In the genomic region with DNA sequence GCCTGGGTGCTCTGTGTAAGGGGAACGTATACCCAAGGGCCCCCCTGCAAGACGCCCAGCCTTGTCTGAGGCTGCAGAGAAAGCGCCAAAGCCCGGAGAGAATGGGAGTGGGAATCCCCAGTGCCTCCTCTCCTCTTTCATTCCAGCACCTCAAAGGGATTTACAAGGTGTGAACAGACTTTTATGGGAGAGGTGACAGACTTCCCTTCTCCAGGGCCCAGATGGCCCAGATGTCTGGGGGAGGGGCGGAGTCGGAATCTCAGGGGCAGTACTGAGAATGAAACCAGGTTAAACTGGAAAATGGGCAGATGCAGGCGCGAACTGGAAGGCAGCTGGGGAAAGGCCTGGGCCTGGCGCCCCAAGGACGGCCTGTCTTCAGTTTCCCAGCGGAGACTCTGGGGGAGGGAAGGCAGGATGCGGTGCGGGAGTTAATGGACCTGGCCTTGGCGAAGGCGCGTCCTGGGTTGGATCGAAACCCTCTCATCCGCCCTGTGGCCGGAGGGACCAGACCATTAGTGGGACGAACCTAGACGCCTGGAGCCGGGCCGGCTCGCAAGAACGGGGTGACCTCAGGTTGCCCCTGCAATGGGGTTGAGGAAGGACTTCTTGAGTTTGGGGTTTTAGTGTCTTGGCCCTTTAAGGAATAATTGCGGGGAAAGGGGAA, we compare ENCODE assay signal across 8 cellular contexts. TPM values are rescaled to one million over a fixed set of nuclear protein-coding genes. Genes with fewer than 3 reads are reported as not detected.
DNase-seq lines count a peak whose midpoint lies in the region; ATAC-seq and TF ChIP-seq lines count a peak whose summit lies in the region.

No MANE protein-coding gene starts in this region.

- H3K27me3 ChIP-seq in parathyroid adenoma (ENCODE audit: control insufficient read depth, insufficient read depth, low read length) = no peaks in the 10 kb centered on the region

- CTCF ChIA-PET in activated CD4-positive, alpha-beta memory T cell treated with anti-CD3 and anti-CD28 coated beads, Interleukin-2, amount 10 ng/mL, durations not matched to agents 7 days and 5 days (lab: Charles Lee) = interaction anchor here (0.6 to 4.4 kb wide), 20 partner anchors 8 to 221 kb away, joined by 3 to 126 read pairs (median 6); partner anchors contain the start of genes SH2D3A, TNFSF14 and VAV1

- H3K4me3 ChIP-seq in fibroblast of mammary gland (ENCODE audit: control insufficient read depth, low read depth, low read length) (peak overlapping the region; percentile 45), parathyroid adenoma (ENCODE audit: low read depth, low read length) (peak overlapping the region; percentile 36)

- H3K9me3 ChIP-seq in parathyroid adenoma (ENCODE audit: control insufficient read depth, low read length) = no peaks in the 10 kb centered on the region

- H3K4me1 ChIP-seq in parathyroid adenoma = peaks cover 18% of the 10 kb centered on the region

- ATAC-seq in HG02588 (IDR thresholded peaks at IDR 0.05; ENCODE audit: unreplicated experiment) = no peak

- H3K4me2 ChIP-seq in parathyroid adenoma (ENCODE audit: low read length) = peak overlapping the region; percentile 71

- H3K9ac ChIP-seq in parathyroid adenoma = no peak overlapping the region

- POLR2A ChIA-PET in activated CD4-positive, alpha-beta memory T cell treated with anti-CD3 and anti-CD28 coated beads, Interleukin-2, amount 10 ng/mL, durations not matched to agents 7 days and 5 days (lab: Charles Lee) = interaction anchor here (1.0 to 4.2 kb wide), 9 partner anchors 10 to 124 kb away, joined by 3 to 44 read pairs (median 7); partner anchors contain the start of genes SH2D3A and VAV1

- peaks cover 38% of the 10 kb centered on the region for H3K4me1 Mint-ChIP-seq in activated CD4-positive, alpha-beta memory T cell treated with anti-CD3 and anti-CD28 coated beads, Interleukin-2, amount 10 ng/mL, durations not matched to agents 7 days and 5 days

- peak overlapping the region; percentile 83 for H3K27ac ChIP-seq in parathyroid adenoma

- H3K79me2 ChIP-seq in parathyroid adenoma = no peaks in the 10 kb centered on the region

- H2AFZ ChIP-seq in parathyroid adenoma = peak overlapping the region; percentile 87

- no peak for TF ChIP-seq POLR2A in erythroblast (IDR thresholded peaks at IDR 0.05; ENCODE audit: low read length)

- no peaks in the 10 kb centered on the region for H3K27me3 Mint-ChIP-seq in activated CD4-positive, alpha-beta memory T cell treated with anti-CD3 and anti-CD28 coated beads, Interleukin-2, amount 10 ng/mL, durations not matched to agents 7 days and 5 days

- no peaks in the 10 kb centered on the region for H3K9me3 Mint-ChIP-seq in activated CD4-positive, alpha-beta memory T cell treated with anti-CD3 and anti-CD28 coated beads, Interleukin-2, amount 10 ng/mL, durations not matched to agents 7 days and 5 days

- TF ChIP-seq CTCF in fibroblast of mammary gland (conservative IDR thresholded peaks at IDR 0.05; ENCODE audit: control insufficient read depth, insufficient read depth, low read depth, low read length) (no peak), parathyroid adenoma (IDR thresholded peaks at IDR 0.05) (no peak)

- H3K36me3 Mint-ChIP-seq in activated CD4-positive, alpha-beta memory T cell treated with anti-CD3 and anti-CD28 coated beads, Interleukin-2, amount 10 ng/mL, durations not matched to agents 7 days and 5 days (ENCODE audit: low read depth) = peaks cover 9% of the 10 kb centered on the region

- peak overlapping the region; percentile 93 for H3K4me3 Mint-ChIP-seq in activated CD4-positive, alpha-beta memory T cell treated with anti-CD3 and anti-CD28 coated beads, Interleukin-2, amount 10 ng/mL, durations not matched to agents 7 days and 5 days

- H3K27ac Mint-ChIP-seq in activated CD4-positive, alpha-beta memory T cell treated with anti-CD3 and anti-CD28 coated beads, Interleukin-2, amount 10 ng/mL, durations not matched to agents 7 days and 5 days = peak overlapping the region; percentile 99

- peak; percentile 18 for DNase-seq in activated T-cell treated with anti-CD3 and anti-CD28 coated beads for 1 hour (ENCODE audit: low read depth)
- DNase-seq in activated T-cell treated with anti-CD3 and anti-CD28 coated beads for 4 hours = no peak
- peak; percentile 47 for DNase-seq in activated CD4-positive, alpha-beta memory T cell treated with anti-CD3 and anti-CD28 coated beads, Interleukin-2, amount 10 ng/mL, durations not matched to agents 7 days and 5 days
- peak; percentile 47 for DNase-seq in fibroblast of mammary gland (ENCODE audit: low read depth)
- DNase-seq in erythroblast (lab: John Stamatoyannopoulos, UW) = no peak
- no peak for DNase-seq in pons (ENCODE audit: low spot score)

- H3K36me3 ChIP-seq in parathyroid adenoma (ENCODE audit: control insufficient read depth, insufficient read depth, low read length) = no peaks in the 10 kb centered on the region

RNA-seq across cellular contexts. Expression of gene TRIP10, which starts 0.6 kb away (rescaled TPM):
- total RNA-seq in activated CD4-positive, alpha-beta memory T cell treated with anti-CD3 and anti-CD28 coated beads, Interleukin-2, amount 10 ng/mL, durations not matched to agents 7 days and 5 days = 10 to 100 TPM; 17.6 to 19.5 TPM

RNA-seq across cellular contexts. Expression of gene GPR108, which starts 1.5 kb away (rescaled TPM):
- total RNA-seq in activated CD4-positive, alpha-beta memory T cell treated with anti-CD3 and anti-CD28 coated beads, Interleukin-2, amount 10 ng/mL, durations not matched to agents 7 days and 5 days = 100 to 1,000 TPM; 105 to 107 TPM

RNA-seq across cellular contexts. Expression of gene C3, which starts 18.4 kb away (rescaled TPM):
- total RNA-seq in activated CD4-positive, alpha-beta memory T cell treated with anti-CD3 and anti-CD28 coated beads, Interleukin-2, amount 10 ng/mL, durations not matched to agents 7 days and 5 days = under 1 TPM; 0.28 to 0.60 TPM

RNA-seq across cellular contexts. Expression of gene SH2D3A, which starts 28.4 kb away (rescaled TPM):
- total RNA-seq in activated CD4-positive, alpha-beta memory T cell treated with anti-CD3 and anti-CD28 coated beads, Interleukin-2, amount 10 ng/mL, durations not matched to agents 7 days and 5 days = 10 to 100 TPM; 26.4 to 28.1 TPM

RNA-seq across cellular contexts. Expression of gene VAV1, which starts 33.6 kb away (rescaled TPM):
- total RNA-seq in activated CD4-positive, alpha-beta memory T cell treated with anti-CD3 and anti-CD28 coated beads, Interleukin-2, amount 10 ng/mL, durations not matched to agents 7 days and 5 days = 100 to 1,000 TPM; 105 to 107 TPM

Comparison
In these comparisons a context has a peak if more than half of its experiments do, and no peak if none do; other contexts are left out.
1. DNase-seq: peak in activated T-cell treated with anti-CD3 and anti-CD28 coated beads for 1 hour (single experiment), activated CD4-positive, alpha-beta memory T cell treated with anti-CD3 and anti-CD28 coated beads, Interleukin-2, amount 10 ng/mL, durations not matched to agents 7 days and 5 days (single experiment) and fibroblast of mammary gland (single experiment); none in activated T-cell treated with anti-CD3 and anti-CD28 coated beads for 4 hours (single experiment), erythroblast (0 of 2) and pons (single experiment).